In the genomic region with DNA sequence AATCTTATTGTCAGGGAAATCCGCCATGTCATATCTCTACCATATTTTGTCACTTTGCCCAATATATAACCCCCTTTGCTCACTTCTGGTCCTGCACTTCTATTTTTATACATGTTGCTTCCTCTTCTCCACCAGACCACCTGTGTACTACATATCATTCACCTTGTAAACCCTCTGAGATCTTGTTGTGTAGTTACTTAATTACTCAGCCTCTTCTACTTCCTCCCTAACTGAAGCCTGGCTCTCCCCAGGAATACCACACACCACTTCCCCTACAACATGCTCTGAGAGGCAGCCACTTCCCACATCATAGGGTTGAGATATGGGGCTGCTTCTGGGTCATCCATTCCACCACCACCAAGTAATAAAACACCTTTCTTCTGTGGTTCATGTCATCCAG, we compare ENCODE assay signal across 9 cellular contexts. TPM values are rescaled to one million over a fixed set of nuclear protein-coding genes. Genes with fewer than 3 reads are reported as not detected.
DNase-seq lines count a peak whose midpoint lies in the region; ATAC-seq, FAIRE-seq and TF ChIP-seq lines count a peak whose summit lies in the region.
"Had no signal": no experiment of that assay in that cellular context is flagged by ENCODE, and none has a peak within 500 bp of the region (broad histone marks: within the 10 kb centered on the region; RNA-seq: fewer than 3 reads in every experiment).

No MANE protein-coding gene starts in this region.

- TF ChIP-seq POLR2A in esophagus squamous epithelium (IDR thresholded peaks at IDR 0.05), result no peak

- peaks cover 29% of the 10 kb centered on the region for H3K36me3 Mint-ChIP-seq in activated T-cell treated with anti-CD3 and anti-CD28 coated beads, Interleukin-2, amount 50 U/mL, for 4 hours (ENCODE audit: insufficient read depth)

- H3K27me3 ChIP-seq in small intestine (ENCODE audit: control insufficient read depth in 2 of 2, insufficient read depth in 2 of 2, low read length in 2 of 2) (no peaks in the 10 kb centered on the region), esophagus squamous epithelium (no peaks in the 10 kb centered on the region)

- no peak for TF ChIP-seq CTCF in esophagus squamous epithelium (IDR thresholded peaks at IDR 0.05)

- H3K27me3 Mint-ChIP-seq in activated T-cell treated with anti-CD3 and anti-CD28 coated beads, Interleukin-2, amount 50 U/mL, for 4 hours (ENCODE audit: low read depth), result no peaks in the 10 kb centered on the region

- intact Hi-C loops in esophagus squamous epithelium (cut with DNase I), result no loop called here

- H3K4me1 Mint-ChIP-seq in activated T-cell treated with anti-CD3 and anti-CD28 coated beads, Interleukin-2, amount 50 U/mL, for 4 hours (ENCODE audit: low read depth), result peaks cover 46% of the 10 kb centered on the region

- ATAC-seq in activated T-cell treated with anti-CD3 and anti-CD28 coated beads, Interleukin-2, amount 50 U/mL, for 4 hours, result peak; percentile 76 to 78
- ATAC-seq in HG02943 (IDR thresholded peaks at IDR 0.05; ENCODE audit: low read depth, unreplicated experiment), result peak; percentile 84

- no peak for FAIRE-seq in small intestine (lab: Jason Lieb, UNC)

- WGBS in small intestine, 3 donors, result 76 to 92% (median 83%) methylated on average over 1 of the region's 1 CpG
- 70 to 84% methylated on average over 1 of the region's 1 CpG for WGBS in esophagus squamous epithelium, 2 donors

- no peak overlapping the region for H3K4me3 Mint-ChIP-seq in activated T-cell treated with anti-CD3 and anti-CD28 coated beads, Interleukin-2, amount 50 U/mL, for 4 hours

- H3K27ac ChIP-seq in small intestine (ENCODE audit: low read depth in 1 of 2, low read length in 1 of 2) (no peak overlapping the region), esophagus squamous epithelium (no peak overlapping the region)

- no peaks in the 10 kb centered on the region for H3K36me3 ChIP-seq in small intestine (ENCODE audit: control insufficient read depth in 2 of 2, insufficient read depth in 2 of 2, low read length in 2 of 2)
- peaks cover 0 to 21% (median 0%) of the 10 kb centered on the region in 3 donors for H3K36me3 ChIP-seq in esophagus squamous epithelium

- H3K9me3 ChIP-seq in small intestine (ENCODE audit: control insufficient read depth, low read depth) (no peaks in the 10 kb centered on the region), esophagus squamous epithelium (no peaks in the 10 kb centered on the region)

- peaks cover 2 to 3% of the 10 kb centered on the region in 2 donors for H3K4me1 ChIP-seq in small intestine (ENCODE audit: control insufficient read depth in 2 of 2, insufficient read depth in 1 of 2, low read depth in 1 of 2, low read length in 1 of 2)
- peaks cover 0 to 23% (median 10%) of the 10 kb centered on the region in 3 donors for H3K4me1 ChIP-seq in esophagus squamous epithelium

- H3K4me3 ChIP-seq in small intestine (ENCODE audit: low read depth in 1 of 2, low read length in 2 of 2) (no peak overlapping the region), esophagus squamous epithelium (no peak overlapping the region)

- no peaks in the 10 kb centered on the region for H3K9me3 Mint-ChIP-seq in activated T-cell treated with anti-CD3 and anti-CD28 coated beads, Interleukin-2, amount 50 U/mL, for 4 hours

- no peak for DNase-seq in activated T-cell treated with anti-CD3 and anti-CD28 coated beads, Interleukin-2, amount 50 U/mL, for 4 hours
- no peak for DNase-seq in activated T-cell treated with anti-CD3 and anti-CD28 coated beads, Interleukin-2, amount 50 U/mL, for 1 hour
- DNase-seq in SIG-M5 (lab: John Stamatoyannopoulos, UW), result peak; percentile 31
- DNase-seq in small intestine, result peak; percentile 14
- DNase-seq in NCI-H82 (lab: John Stamatoyannopoulos, UW), result no peak
- DNase-seq in cerebellum (ENCODE audit: low spot score), result no peak
- DNase-seq in esophagus squamous epithelium (lab: John Stamatoyannopoulos, UW), result no peak

RNA-seq across cellular contexts. Expression of a gene that starts 10.0 kb away (rescaled TPM):
- total RNA-seq in activated T-cell treated with anti-CD3 and anti-CD28 coated beads, Interleukin-2, amount 50 U/mL, for 4 hours, result 10 to 100 TPM; 50.7 to 51.4 (median 50.7) TPM
- 100 to 1,000 TPM in 1 of 3 donors, 10 to 100 TPM in 2; 39.7 to 103 (median 63.7) TPM for polyA plus RNA-seq in small intestine
- total RNA-seq in cerebellum, result 61.5 TPM
- 10 to 100 TPM; 12.8 to 51.1 (median 28.4) TPM for total RNA-seq in esophagus squamous epithelium

RNA-seq across cellular contexts. Expression of a gene that starts 32.3 kb away (rescaled TPM):
- total RNA-seq in activated T-cell treated with anti-CD3 and anti-CD28 coated beads, Interleukin-2, amount 50 U/mL, for 4 hours, result not detected
- polyA plus RNA-seq in small intestine, result not detected
- total RNA-seq in cerebellum (not detected), esophagus squamous epithelium (not detected)
- total RNA-seq: M059J had no signal

RNA-seq across cellular contexts. Expression of a gene that starts 45.9 kb away (rescaled TPM):
- total RNA-seq in activated T-cell treated with anti-CD3 and anti-CD28 coated beads, Interleukin-2, amount 50 U/mL, for 4 hours, result under 1 TPM; 0.24 to 0.82 (median 0.63) TPM
- polyA plus RNA-seq in small intestine, result 1 to 10 TPM in 1 of 3 donors, under 1 TPM in 2; 0.54 to 4.1 (median 0.89) TPM
- total RNA-seq in cerebellum (7.3 TPM), esophagus squamous epithelium (under 1 TPM in 3 of 4 donors, not detected in 1; 0.31 to 0.82 (median 0.76) TPM)
- total RNA-seq: M059J had no signal

Comparison
In these comparisons a context has a peak if more than half of its experiments do, and no peak if none do; other contexts are left out.
1. DNase-seq: peak in SIG-M5 (single experiment) and small intestine (single experiment); none in activated T-cell treated with anti-CD3 and anti-CD28 coated beads, Interleukin-2, amount 50 U/mL, for 4 hours (single experiment), activated T-cell treated with anti-CD3 and anti-CD28 coated beads, Interleukin-2, amount 50 U/mL, for 1 hour (single experiment), NCI-H82 (single experiment), cerebellum (single experiment) and esophagus squamous epithelium (single experiment).